Comparison of ENCODE assay signal across 17 cellular contexts in genomic region chr1:17849216-17849615, GRCh38.
DNase-seq lines count a peak whose midpoint lies in the region; ATAC-seq and TF ChIP-seq lines count a peak whose summit lies in the region.
"Had no signal": no experiment of that assay in that cellular context is flagged by ENCODE, and none has a peak within 500 bp of the region (broad histone marks: within the 10 kb centered on the region; RNA-seq: fewer than 3 reads in every experiment).

No MANE protein-coding gene starts in this region.

- no peak overlapping the region for H3K4me3 Mint-ChIP-seq in WTC11
- H3K4me3 Mint-ChIP-seq: activated CD8-positive, alpha-beta T cell treated with anti-CD3 and anti-CD28 coated beads for 36 hours; activated naive CD8-positive, alpha-beta T cell treated with anti-CD3 and anti-CD28 coated beads, Interleukin-2, amount 50 U/mL, for 24 hours; CD4-positive, CD25-positive, alpha-beta regulatory T cell had no signal

- no peaks in the 10 kb centered on the region for H3K4me1 ChIP-seq in suprapubic skin
- H3K4me1 ChIP-seq: SJSA1 had no signal

- H3K27me3 ChIP-seq in suprapubic skin: peaks cover 38% of the 10 kb centered on the region
- H3K27me3 ChIP-seq: ovary had no signal

- H3K4me1 Mint-ChIP-seq in WTC11: no peaks in the 10 kb centered on the region
- H3K4me1 Mint-ChIP-seq: activated naive CD8-positive, alpha-beta T cell treated with anti-CD3 and anti-CD28 coated beads, Interleukin-2, amount 50 U/mL, for 24 hours; CD4-positive, CD25-positive, alpha-beta regulatory T cell had no signal

- WGBS in suprapubic skin: 74% methylated on average over 3 of the region's 3 CpGs

- TF ChIP-seq EP300 in suprapubic skin (IDR thresholded peaks at IDR 0.05): no peak

- TF ChIP-seq CTCF in AG09309 (IDR thresholded peaks at IDR 0.05; ENCODE audit: control insufficient read depth, insufficient read depth, low read depth, low read length, missing control alignments): peak; percentile 67
- TF ChIP-seq CTCF in WTC11 (IDR thresholded peaks at IDR 0.05): no peak
- TF ChIP-seq CTCF in fibroblast of villous mesenchyme (IDR thresholded peaks at IDR 0.05; ENCODE audit: insufficient read depth, low read depth, low read length): peak; percentile 39
- TF ChIP-seq CTCF in suprapubic skin (IDR thresholded peaks at IDR 0.05): no peak
- no peak for TF ChIP-seq CTCF in coronary artery (IDR thresholded peaks at IDR 0.05)

- peaks cover 7% of the 10 kb centered on the region; the same call in 1 of the 2 replicates for H3K27me3 Mint-ChIP-seq in WTC11 (ENCODE audit: low read depth)
- H3K27me3 Mint-ChIP-seq: activated CD8-positive, alpha-beta T cell treated with anti-CD3 and anti-CD28 coated beads for 36 hours; CD4-positive, CD25-positive, alpha-beta regulatory T cell had no signal

- H3K9me3 Mint-ChIP-seq in WTC11: no peaks in the 10 kb centered on the region
- H3K9me3 Mint-ChIP-seq: activated CD8-positive, alpha-beta T cell treated with anti-CD3 and anti-CD28 coated beads for 36 hours had no signal

- ATAC-seq in WTC11: peak; percentile 48; the same call in 1 of the 2 replicates
- no peak for ATAC-seq in GM18909 (IDR thresholded peaks at IDR 0.05; ENCODE audit: poor library complexity, unreplicated experiment)
- ATAC-seq: activated CD8-positive, alpha-beta T cell treated with anti-CD3 and anti-CD28 coated beads for 36 hours; activated naive CD8-positive, alpha-beta T cell treated with anti-CD3 and anti-CD28 coated beads, Interleukin-2, amount 50 U/mL, for 24 hours had no signal

- no peak for TF ChIP-seq POLR2A in suprapubic skin (IDR thresholded peaks at IDR 0.05)

- DNase-seq in AG09309 (ENCODE audit: low read depth): no peak
- peak; percentile 54 for DNase-seq in GM03348 (ENCODE audit: low spot score)
- peak; percentile 36 for DNase-seq in WTC11 (ENCODE audit: low spot score)
- DNase-seq in fibroblast of villous mesenchyme (ENCODE audit: low read depth): no peak
- DNase-seq in suprapubic skin (ENCODE audit: low spot score in 2 of 2): no peak
- DNase-seq in coronary artery (ENCODE audit: low spot score): no peak
- DNase-seq in activated CD4-positive, alpha-beta T cell treated with anti-CD3 and anti-CD28 coated beads for 48 hours: no peak
- DNase-seq: activated CD8-positive, alpha-beta T cell treated with anti-CD3 and anti-CD28 coated beads for 36 hours; activated naive CD8-positive, alpha-beta T cell treated with anti-CD3 and anti-CD28 coated beads, Interleukin-2, amount 50 U/mL, for 24 hours; CD4-positive, CD25-positive, alpha-beta regulatory T cell; NCI-H1105; ovary; stimulated activated CD4-positive, alpha-beta T cell treated with anti-CD3 and anti-CD28 coated beads, Interleukin-4, amount 100 ng/mL, for 4 hours; T1000 had no signal

- H3K27ac Mint-ChIP-seq in WTC11: no peak overlapping the region
- H3K27ac Mint-ChIP-seq: activated CD8-positive, alpha-beta T cell treated with anti-CD3 and anti-CD28 coated beads for 36 hours; activated naive CD8-positive, alpha-beta T cell treated with anti-CD3 and anti-CD28 coated beads, Interleukin-2, amount 50 U/mL, for 24 hours; CD4-positive, CD25-positive, alpha-beta regulatory T cell had no signal

- H3K27ac ChIP-seq in suprapubic skin: no peak overlapping the region
- no peak overlapping the region for H3K27ac ChIP-seq in coronary artery
- H3K27ac ChIP-seq: hepatocyte, ovary, SJSA1 had no signal

- H3K36me3 Mint-ChIP-seq in WTC11: no peaks in the 10 kb centered on the region
- H3K36me3 Mint-ChIP-seq: CD4-positive, CD25-positive, alpha-beta regulatory T cell had no signal

- POLR2A ChIA-PET in WTC11 (lab: Charles Lee): interaction anchor here (0.7 kb wide), 1 partner anchor 356 kb away, joined by 5 read pairs; no protein-coding TSS in a partner anchor

- no peaks in the 10 kb centered on the region for H3K36me3 ChIP-seq in suprapubic skin
- H3K36me3 ChIP-seq: ovary, SJSA1 had no signal

- H3K4me3 ChIP-seq in AG09309 (ENCODE audit: control insufficient read depth, low read depth, low read length) (no peak overlapping the region), fibroblast of villous mesenchyme (ENCODE audit: low read depth, low read length) (no peak overlapping the region), suprapubic skin (no peak overlapping the region), coronary artery (no peak overlapping the region)
- H3K4me3 ChIP-seq: hepatocyte, ovary, SJSA1 had no signal

- CTCF ChIA-PET in WTC11 (lab: Charles Lee): no interaction called here

- no peaks in the 10 kb centered on the region for H3K9me3 ChIP-seq in suprapubic skin
- H3K9me3 ChIP-seq: ovary, SJSA1 had no signal

TF ChIP-seq in WTC11, 78 proteins besides CTCF, POLR2A, EP300 and RAD21:
- TF ChIP-seq ERG (CRISPR knock-in tag; IDR thresholded peaks at IDR 0.05): no peak
- no peak for TF ChIP-seq GRHL2 (CRISPR knock-in tag; IDR thresholded peaks at IDR 0.05; ENCODE audit: insufficient replicate concordance, severe bottlenecking)
- no peak for TF ChIP-seq FOXP1 (CRISPR knock-in tag; IDR thresholded peaks at IDR 0.05; ENCODE audit: borderline replicate concordance)
- TF ChIP-seq ATF2 (CRISPR knock-in tag; IDR thresholded peaks at IDR 0.05; ENCODE audit: borderline replicate concordance, low read depth): no peak

Comparison
In these comparisons a context has a peak if more than half of its experiments do, and no peak if none do; other contexts are left out.
1. DNase-seq: peak in GM03348 (single experiment) and WTC11 (single experiment); none in AG09309 (single experiment), fibroblast of villous mesenchyme (single experiment), suprapubic skin (0 of 2), coronary artery (single experiment) and activated CD4-positive, alpha-beta T cell treated with anti-CD3 and anti-CD28 coated beads for 48 hours (single experiment).
2. CTCF ChIP-seq: peak in AG09309 (single experiment) and fibroblast of villous mesenchyme (single experiment); none in WTC11 (single experiment), suprapubic skin (0 of 2) and coronary artery (single experiment).